Comparison of ENCODE assay signal across 7 cellular contexts in genomic region chr2:61476929-61477589, GRCh38. TPM values are rescaled to one million over a fixed set of nuclear protein-coding genes. Genes with fewer than 3 reads are reported as not detected.
DNase-seq lines count a peak whose midpoint lies in the region; ATAC-seq and TF ChIP-seq lines count a peak whose summit lies in the region.
"Not testable (repeated sequence)": the region's sequence is repeated elsewhere in the genome, so short reads cannot be mapped to it uniquely, and the experiment has no call there.

No MANE protein-coding gene starts in this region.

- H3K27ac Mint-ChIP-seq in activated CD8-positive, alpha-beta T cell treated with anti-CD3 and anti-CD28 coated beads for 36 hours, result peak overlapping the region; percentile 57
- peak overlapping the region; percentile 19 for H3K27ac Mint-ChIP-seq in activated naive CD8-positive, alpha-beta T cell treated with anti-CD3 and anti-CD28 coated beads, Interleukin-2, amount 10 ng/mL, durations not matched to agents 7 days and 5 days
- peak overlapping the region in 4 of 6 donors; percentile 7 to 48 (median 20) for H3K27ac Mint-ChIP-seq in immature natural killer cell
- not testable (repeated sequence) for H3K27ac Mint-ChIP-seq in neural crest cell (ENCODE audit: unreplicated experiment)
- peak overlapping the region; percentile 53 for H3K27ac Mint-ChIP-seq in stimulated activated naive B cell treated with anti-CD40 and anti-IgM and Interleukin-4, amounts not matched to agents 10 μg/mL and 1 μg/mL and 100 μg/mL, for 72 hours

- POLR2A ChIA-PET in PC-9 (lab: Charles Lee; ENCODE audit: unreplicated experiment), result not testable (repeated sequence)
- POLR2A ChIA-PET in activated CD8-positive, alpha-beta T cell treated with anti-CD3 and anti-CD28 coated beads for 36 hours (lab: Charles Lee), result interaction anchor here (0.9 kb wide), 1 partner anchor 61 kb away, joined by 4 read pairs; the partner anchor contains the start of gene XPO1
- POLR2A ChIA-PET in activated naive CD8-positive, alpha-beta T cell treated with anti-CD3 and anti-CD28 coated beads, Interleukin-2, amount 10 ng/mL, durations not matched to agents 7 days and 5 days (lab: Charles Lee), result interaction anchor here (0.9 kb wide), 1 partner anchor 61 kb away, joined by 3 read pairs; the partner anchor contains the start of gene XPO1

- not testable (repeated sequence) for TF ChIP-seq CTCF in DND-41 (IDR thresholded peaks at IDR 0.05; ENCODE audit: borderline replicate concordance, extremely low read depth, low read length, poor library complexity, severe bottlenecking); PC-9 (conservative IDR thresholded peaks at IDR 0.05); activated CD8-positive, alpha-beta T cell treated with anti-CD3 and anti-CD28 coated beads for 36 hours (IDR thresholded peaks at IDR 0.05); neural crest cell (conservative IDR thresholded peaks at IDR 0.05)

- BruUV-seq in PC-9 (replicated peaks; lab: Mats Ljungman, UMichigan), result not testable (repeated sequence)

- H3K4me3 Mint-ChIP-seq in activated CD8-positive, alpha-beta T cell treated with anti-CD3 and anti-CD28 coated beads for 36 hours; activated naive CD8-positive, alpha-beta T cell treated with anti-CD3 and anti-CD28 coated beads, Interleukin-2, amount 10 ng/mL, durations not matched to agents 7 days and 5 days; immature natural killer cell; stimulated activated naive B cell treated with anti-CD40 and anti-IgM and Interleukin-4, amounts not matched to agents 10 μg/mL and 1 μg/mL and 100 μg/mL, for 72 hours: not testable (repeated sequence)
- peak overlapping the region; percentile 11 for H3K4me3 Mint-ChIP-seq in neural crest cell

- H3K36me3 ChIP-seq in DND-41 (ENCODE audit: insufficient read depth, low read length), result peaks cover 57% of the 10 kb centered on the region
- H3K36me3 ChIP-seq in PC-9 (ENCODE audit: low read depth), result peaks cover 41% of the 10 kb centered on the region

- not testable (repeated sequence) for H3K27me3 Mint-ChIP-seq in activated CD8-positive, alpha-beta T cell treated with anti-CD3 and anti-CD28 coated beads for 36 hours; activated naive CD8-positive, alpha-beta T cell treated with anti-CD3 and anti-CD28 coated beads, Interleukin-2, amount 10 ng/mL, durations not matched to agents 7 days and 5 days; immature natural killer cell (ENCODE audit: low read depth in 3 of 3); neural crest cell (ENCODE audit: low read depth); stimulated activated naive B cell treated with anti-CD40 and anti-IgM and Interleukin-4, amounts not matched to agents 10 μg/mL and 1 μg/mL and 100 μg/mL, for 72 hours

- not testable (repeated sequence) for H3K79me2 ChIP-seq in DND-41 (ENCODE audit: insufficient read depth, low read length); PC-9 (ENCODE audit: low read depth)

- H3K4me1 ChIP-seq in DND-41 (ENCODE audit: insufficient read depth, low read length); PC-9 (replicated peaks; ENCODE audit: insufficient read depth): not testable (repeated sequence)

- not testable (repeated sequence) for H3K9me3 ChIP-seq in DND-41 (ENCODE audit: insufficient read depth, low read length, severe bottlenecking); PC-9 (ENCODE audit: insufficient read depth, low read depth)

- DNase-seq in DND-41; PC-9; activated CD8-positive, alpha-beta T cell treated with anti-CD3 and anti-CD28 coated beads for 36 hours; activated naive CD8-positive, alpha-beta T cell treated with anti-CD3 and anti-CD28 coated beads, Interleukin-2, amount 10 ng/mL, durations not matched to agents 7 days and 5 days; immature natural killer cell; neural crest cell (ENCODE audit: low read depth, low spot score); stimulated activated naive B cell treated with anti-CD40 and anti-IgM and Interleukin-4, amounts not matched to agents 10 μg/mL and 1 μg/mL and 100 μg/mL, for 72 hours: not testable (repeated sequence)

- not testable (repeated sequence) for H3K27me3 ChIP-seq in DND-41 (ENCODE audit: insufficient read depth, low read length, poor library complexity); PC-9 (ENCODE audit: insufficient read depth, low read depth)

- H3K4me2 ChIP-seq in DND-41 (ENCODE audit: insufficient read depth, low read length); PC-9: not testable (repeated sequence)

- not testable (repeated sequence) for H3K9me3 Mint-ChIP-seq in activated CD8-positive, alpha-beta T cell treated with anti-CD3 and anti-CD28 coated beads for 36 hours; activated naive CD8-positive, alpha-beta T cell treated with anti-CD3 and anti-CD28 coated beads, Interleukin-2, amount 10 ng/mL, durations not matched to agents 7 days and 5 days; immature natural killer cell; neural crest cell; stimulated activated naive B cell treated with anti-CD40 and anti-IgM and Interleukin-4, amounts not matched to agents 10 μg/mL and 1 μg/mL and 100 μg/mL, for 72 hours

- not testable (repeated sequence) for H3K27ac ChIP-seq in DND-41 (ENCODE audit: low read length)
- peak overlapping the region; percentile 10; the same call in 1 of the 2 replicates for H3K27ac ChIP-seq in PC-9

- CTCF ChIA-PET in PC-9 (lab: Charles Lee), result not testable (repeated sequence)
- CTCF ChIA-PET in activated CD8-positive, alpha-beta T cell treated with anti-CD3 and anti-CD28 coated beads for 36 hours (lab: Charles Lee), result interaction anchor here (1.0 kb wide), 2 partner anchors 9 to 51 kb away, joined by 3 read pairs; no protein-coding TSS in a partner anchor

- H3K9ac ChIP-seq in DND-41 (ENCODE audit: low read depth, low read length), result not testable (repeated sequence)

- H3F3A ChIP-seq in PC-9 (ENCODE audit: insufficient read depth, low read depth), result peaks cover 76% of the 10 kb centered on the region

- peak; percentile 5; the same call in 1 of the 3 replicates for ATAC-seq in DND-41 (ENCODE audit: insufficient read depth, low read depth)
- ATAC-seq in activated CD8-positive, alpha-beta T cell treated with anti-CD3 and anti-CD28 coated beads for 36 hours; activated naive CD8-positive, alpha-beta T cell treated with anti-CD3 and anti-CD28 coated beads, Interleukin-2, amount 10 ng/mL, durations not matched to agents 7 days and 5 days (ENCODE audit: low read depth); stimulated activated naive B cell treated with anti-CD40 and anti-IgM and Interleukin-4, amounts not matched to agents 10 μg/mL and 1 μg/mL and 100 μg/mL, for 72 hours (replicated peaks): not testable (repeated sequence)

- not testable (repeated sequence) for H2AFZ ChIP-seq in DND-41 (ENCODE audit: low read depth, low read length); PC-9

- H4K20me1 ChIP-seq in DND-41 (ENCODE audit: insufficient read depth, low read length), result not testable (repeated sequence)
- peaks cover 18% of the 10 kb centered on the region for H4K20me1 ChIP-seq in PC-9 (ENCODE audit: insufficient read depth)

- intact Hi-C loops in PC-9 (cut with micrococcal nuclease; ENCODE audit: unreplicated experiment); activated CD8-positive, alpha-beta T cell treated with anti-CD3 and anti-CD28 coated beads for 36 hours (cut with micrococcal nuclease): not testable (repeated sequence)

- H3K4me1 Mint-ChIP-seq in activated CD8-positive, alpha-beta T cell treated with anti-CD3 and anti-CD28 coated beads for 36 hours (ENCODE audit: low read depth); activated naive CD8-positive, alpha-beta T cell treated with anti-CD3 and anti-CD28 coated beads, Interleukin-2, amount 10 ng/mL, durations not matched to agents 7 days and 5 days; neural crest cell: not testable (repeated sequence)
- H3K4me1 Mint-ChIP-seq in immature natural killer cell, result peaks cover 5 to 11% of the 10 kb centered on the region in 2 donors
- H3K4me1 Mint-ChIP-seq in stimulated activated naive B cell treated with anti-CD40 and anti-IgM and Interleukin-4, amounts not matched to agents 10 μg/mL and 1 μg/mL and 100 μg/mL, for 72 hours, result peaks cover 4 to 18% of the 10 kb centered on the region in 2 donors

- H3K36me3 Mint-ChIP-seq in activated CD8-positive, alpha-beta T cell treated with anti-CD3 and anti-CD28 coated beads for 36 hours (ENCODE audit: low read depth), result peaks cover 37% of the 10 kb centered on the region
- H3K36me3 Mint-ChIP-seq in activated naive CD8-positive, alpha-beta T cell treated with anti-CD3 and anti-CD28 coated beads, Interleukin-2, amount 10 ng/mL, durations not matched to agents 7 days and 5 days, result peaks cover 25% of the 10 kb centered on the region
- H3K36me3 Mint-ChIP-seq in immature natural killer cell (peaks cover 0 to 16% (median 5%) of the 10 kb centered on the region in 3 donors), neural crest cell (ENCODE audit: low read depth) (peaks cover 18% of the 10 kb centered on the region)
- peaks cover 6 to 27% of the 10 kb centered on the region in 2 donors for H3K36me3 Mint-ChIP-seq in stimulated activated naive B cell treated with anti-CD40 and anti-IgM and Interleukin-4, amounts not matched to agents 10 μg/mL and 1 μg/mL and 100 μg/mL, for 72 hours

- H3K4me3 ChIP-seq in DND-41 (ENCODE audit: low read depth in 1 of 2, low read length in 2 of 2); PC-9: not testable (repeated sequence)

- not testable (repeated sequence) for H3K9me2 ChIP-seq in PC-9 (ENCODE audit: insufficient read depth)

RNA-seq across cellular contexts. Expression of gene USP34, which starts 6.2 kb away (rescaled TPM):
- total RNA-seq in PC-9 (2021), result 85.4 and 120 TPM in 2 replicates
- total RNA-seq in activated CD8-positive, alpha-beta T cell treated with anti-CD3 and anti-CD28 coated beads for 36 hours, result 10 to 100 TPM; 69.0 to 71.3 TPM
- 100 to 1,000 TPM; 109 to 111 TPM for total RNA-seq in activated naive CD8-positive, alpha-beta T cell treated with anti-CD3 and anti-CD28 coated beads, Interleukin-2, amount 10 ng/mL, durations not matched to agents 7 days and 5 days
- polyA plus RNA-seq in immature natural killer cell, result 10 to 100 TPM in 2 of 3 donors, 1 to 10 TPM in 1; 9.0 to 37.3 (median 16.3) TPM
- 95.9 and 98.4 TPM in 2 replicates for total RNA-seq in neural crest cell
